In genomic region chr9:124013263-124014211, GRCh38 we compare ENCODE assay signal across 17 cellular contexts. TPM values are rescaled to one million over a fixed set of nuclear protein-coding genes. Genes with fewer than 3 reads are reported as not detected.
DNase-seq lines count a peak whose midpoint lies in the region; ATAC-seq and TF ChIP-seq lines count a peak whose summit lies in the region.
"Had no signal": no experiment of that assay in that cellular context is flagged by ENCODE, and none has a peak within 500 bp of the region (broad histone marks: within the 10 kb centered on the region; RNA-seq: fewer than 3 reads in every experiment).

No MANE protein-coding gene starts in this region.

- H3K9ac ChIP-seq in NT2/D1 (ENCODE audit: insufficient read length, low read depth) = peak overlapping the region; percentile 85

- H3K4me3 Mint-ChIP-seq in activated T-cell treated with anti-CD3 and anti-CD28 coated beads, Interleukin-2, amount 50 U/mL, for 72 hours = peak overlapping the region; percentile 11 to 34
- H3K4me3 Mint-ChIP-seq in activated T-cell treated with anti-CD3 and anti-CD28 coated beads, Interleukin-2, amount 50 U/mL, for 4 hours = no peak overlapping the region

- H3K27ac ChIP-seq in spleen = no peak overlapping the region
- H3K27ac ChIP-seq in psoas muscle = no peak overlapping the region
- H3K27ac ChIP-seq: ascending aorta, pancreas, tibial nerve had no signal

- H3K9me3 ChIP-seq in NT2/D1 (ENCODE audit: insufficient read depth, low read length) (no peaks in the 10 kb centered on the region), spleen (peaks cover 0 to 4% (median 0%) of the 10 kb centered on the region in 8 donors), psoas muscle (no peaks in the 10 kb centered on the region)
- H3K9me3 ChIP-seq: ascending aorta, pancreas, tibial nerve had no signal

- WGBS in spleen, 5 donors = 9 to 28% (median 13%) methylated on average over 23 to 43 of the region's 43 CpGs
- WGBS in psoas muscle, 3 donors = 61 to 82% (median 65%) methylated on average over 32 to 43 of the region's 43 CpGs

- DNase-seq in activated T-cell treated with anti-CD3 and anti-CD28 coated beads, Interleukin-2, amount 50 U/mL, for 72 hours = no peak
- no peak for DNase-seq in activated T-cell treated with anti-CD3 and anti-CD28 coated beads, Interleukin-2, amount 50 U/mL, for 4 hours
- DNase-seq in NT2/D1 (ENCODE audit: low read depth, low spot score) (no peak), islet precursor cell (peak; percentile 80), spleen (peak; percentile 47), DMS153 (lab: John Stamatoyannopoulos, UW) (no peak), T1000 (lab: John Stamatoyannopoulos, UW) (no peak), psoas muscle (no peak)
- DNase-seq: effector memory CD4-positive, alpha-beta T cell; foreskin fibroblast; GOT3; mesenchymal stem cell; NCI-H2029 had no signal

- intact Hi-C loops in spleen (cut with DNase I; ENCODE audit: low total_unique reads) = no loop called here
- intact Hi-C loops in psoas muscle (cut with DNase I) = no loop called here

- H3K36me3 Mint-ChIP-seq in activated T-cell treated with anti-CD3 and anti-CD28 coated beads, Interleukin-2, amount 50 U/mL, for 72 hours (ENCODE audit: insufficient read depth in 2 of 2) = peaks cover 0 to 1% of the 10 kb centered on the region in 2 donors
- H3K36me3 Mint-ChIP-seq in activated T-cell treated with anti-CD3 and anti-CD28 coated beads, Interleukin-2, amount 50 U/mL, for 4 hours (ENCODE audit: insufficient read depth) = no peaks in the 10 kb centered on the region

- no peak for ATAC-seq in activated T-cell treated with anti-CD3 and anti-CD28 coated beads, Interleukin-2, amount 50 U/mL, for 72 hours (replicated peaks in 1 of 2)
- ATAC-seq in activated T-cell treated with anti-CD3 and anti-CD28 coated beads, Interleukin-2, amount 50 U/mL, for 4 hours = no peak
- no peak for ATAC-seq in psoas muscle
- ATAC-seq: pancreas, Right ventricle myocardium inferior had no signal

- H3K4me1 ChIP-seq in NT2/D1 (ENCODE audit: insufficient read depth, insufficient read length) = peaks cover 15% of the 10 kb centered on the region
- peaks cover 29 to 98% (median 77%) of the 10 kb centered on the region in 6 donors for H3K4me1 ChIP-seq in spleen
- H3K4me1 ChIP-seq in psoas muscle = peaks cover 6% of the 10 kb centered on the region

- H3K9me3 Mint-ChIP-seq in activated T-cell treated with anti-CD3 and anti-CD28 coated beads, Interleukin-2, amount 50 U/mL, for 72 hours = no peaks in the 10 kb centered on the region
- no peaks in the 10 kb centered on the region for H3K9me3 Mint-ChIP-seq in activated T-cell treated with anti-CD3 and anti-CD28 coated beads, Interleukin-2, amount 50 U/mL, for 4 hours

- peak overlapping the region; percentile 50 for H3K4me3 ChIP-seq in NT2/D1 (ENCODE audit: insufficient read length, low read depth)
- H3K4me3 ChIP-seq in spleen = peak overlapping the region in 3 of 8 donors; percentile 36 to 67 (median 41)
- no peak overlapping the region for H3K4me3 ChIP-seq in psoas muscle

- H3K27me3 Mint-ChIP-seq in activated T-cell treated with anti-CD3 and anti-CD28 coated beads, Interleukin-2, amount 50 U/mL, for 72 hours (ENCODE audit: low read depth) = peaks cover 65% of the 10 kb centered on the region
- H3K27me3 Mint-ChIP-seq in activated T-cell treated with anti-CD3 and anti-CD28 coated beads, Interleukin-2, amount 50 U/mL, for 4 hours (ENCODE audit: low read depth) = peaks cover 68% of the 10 kb centered on the region

- no peak overlapping the region for H3K27ac Mint-ChIP-seq in activated T-cell treated with anti-CD3 and anti-CD28 coated beads, Interleukin-2, amount 50 U/mL, for 72 hours

- TF ChIP-seq POLR2A in spleen (IDR thresholded peaks at IDR 0.05) = no peak

- H3K36me3 ChIP-seq in NT2/D1 (ENCODE audit: insufficient read depth, insufficient read length, low read length) (no peaks in the 10 kb centered on the region), spleen (no peaks in the 10 kb centered on the region), psoas muscle (ENCODE audit: insufficient read depth in 1 of 2, low read depth in 1 of 2) (no peaks in the 10 kb centered on the region)
- H3K36me3 ChIP-seq: ascending aorta, pancreas, tibial nerve had no signal

- peaks cover 38% of the 10 kb centered on the region for H3K4me1 Mint-ChIP-seq in activated T-cell treated with anti-CD3 and anti-CD28 coated beads, Interleukin-2, amount 50 U/mL, for 72 hours (ENCODE audit: low read depth)
- peaks cover 36% of the 10 kb centered on the region for H3K4me1 Mint-ChIP-seq in activated T-cell treated with anti-CD3 and anti-CD28 coated beads, Interleukin-2, amount 50 U/mL, for 4 hours (ENCODE audit: low read depth)

- H3K27me3 ChIP-seq in NT2/D1 (ENCODE audit: insufficient read depth, insufficient read length) (peaks cover 95% of the 10 kb centered on the region), spleen (replicated peaks in 1 of 7) (peaks cover 21 to 100% (median 100%) of the 10 kb centered on the region in 7 donors), psoas muscle (ENCODE audit: insufficient read depth in 3 of 3, low read length in 2 of 3) (peaks cover 0 to 98% (median 70%) of the 10 kb centered on the region in 3 donors)

- TF ChIP-seq CTCF in spleen (IDR thresholded peaks at IDR 0.05 in 8 of 11, conservative IDR thresholded peaks at IDR 0.05 in 3 of 11) (no peak), psoas muscle (IDR thresholded peaks at IDR 0.05) (no peak)

RNA-seq across cellular contexts. Expression of gene LHX2, which starts 2.0 kb away (rescaled TPM):
- total RNA-seq in activated T-cell treated with anti-CD3 and anti-CD28 coated beads, Interleukin-2, amount 50 U/mL, for 72 hours = not detected
- under 1 TPM in 1 of 3 donors, not detected in 2; 0.10 TPM for total RNA-seq in activated T-cell treated with anti-CD3 and anti-CD28 coated beads, Interleukin-2, amount 50 U/mL, for 4 hours
- total RNA-seq in spleen (under 1 TPM in 2 of 7 donors, not detected in 5; 0.27 to 0.28 TPM), psoas muscle (not detected)
- polyA plus RNA-seq in spleen (under 1 TPM; 0.20 to 0.35 (median 0.30) TPM), psoas muscle (not detected)
- total RNA-seq: ascending aorta, pancreas, Right ventricle myocardium inferior, tibial nerve had no signal
- polyA plus RNA-seq: pancreas had no signal

Comparison
In these comparisons a context has a peak if more than half of its experiments do, and no peak if none do; other contexts are left out.
1. DNase-seq: peak in islet precursor cell (single experiment) and spleen (single experiment); none in activated T-cell treated with anti-CD3 and anti-CD28 coated beads, Interleukin-2, amount 50 U/mL, for 72 hours (0 of 2), activated T-cell treated with anti-CD3 and anti-CD28 coated beads, Interleukin-2, amount 50 U/mL, for 4 hours (single experiment), NT2/D1 (single experiment), DMS153 (single experiment), T1000 (single experiment) and psoas muscle (0 of 2).